ENCODE assay signal across 2 cellular contexts in the genomic region with DNA sequence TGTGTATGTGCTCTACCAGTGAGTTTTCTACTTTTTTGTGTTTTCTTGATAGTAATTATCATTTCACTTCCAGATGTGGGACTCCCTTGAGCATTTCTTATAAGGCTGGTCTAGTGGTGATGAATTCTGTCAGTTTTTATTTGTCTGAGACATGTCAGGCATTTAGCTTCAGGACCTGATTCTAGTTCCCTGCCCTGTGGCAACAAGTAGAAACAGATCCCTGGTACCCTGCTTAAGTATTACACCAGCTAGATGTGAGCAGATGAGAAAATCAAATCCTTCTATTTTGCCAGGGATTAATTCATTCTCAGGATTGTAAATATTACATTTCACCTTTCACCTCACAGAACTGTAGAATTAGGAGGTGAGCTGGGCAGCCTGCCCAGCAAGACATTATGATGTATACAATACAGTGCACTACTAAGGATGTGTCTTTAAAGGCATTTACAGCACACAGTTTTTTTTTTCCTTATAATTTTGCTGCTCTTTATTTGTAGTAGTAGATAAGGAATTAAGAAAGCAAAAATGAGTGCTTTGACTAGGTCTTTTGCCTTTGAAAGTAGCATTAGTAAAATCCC.
TF ChIP-seq lines count a peak whose summit lies in the region.

No MANE protein-coding gene starts in this region.

TF ChIP-seq in SK-N-SH, 30 proteins besides CTCF, POLR2A, EP300 and RAD21:
- TF ChIP-seq TCF12 (IDR thresholded peaks at IDR 0.05) (peak; percentile 34; the same call in 1 of the 2 replicates), NFIC (IDR thresholded peaks at IDR 0.05; ENCODE audit: borderline replicate concordance) (no peak)
- TF ChIP-seq, protein P1, sequence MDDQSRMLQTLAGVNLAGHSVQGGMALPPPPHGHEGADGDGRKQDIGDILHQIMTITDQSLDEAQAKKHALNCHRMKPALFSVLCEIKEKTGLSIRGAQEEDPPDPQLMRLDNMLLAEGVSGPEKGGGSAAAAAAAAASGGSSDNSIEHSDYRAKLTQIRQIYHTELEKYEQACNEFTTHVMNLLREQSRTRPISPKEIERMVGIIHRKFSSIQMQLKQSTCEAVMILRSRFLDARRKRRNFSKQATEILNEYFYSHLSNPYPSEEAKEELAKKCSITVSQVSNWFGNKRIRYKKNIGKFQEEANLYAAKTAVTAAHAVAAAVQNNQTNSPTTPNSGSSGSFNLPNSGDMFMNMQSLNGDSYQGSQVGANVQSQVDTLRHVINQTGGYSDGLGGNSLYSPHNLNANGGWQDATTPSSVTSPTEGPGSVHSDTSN (IDR thresholded peaks at IDR 0.05), result peak; percentile 27; the same call in 1 of the 2 replicates

TF ChIP-seq in WTC11, 78 proteins besides CTCF, POLR2A, EP300 and RAD21:
- TF ChIP-seq, protein P2, sequence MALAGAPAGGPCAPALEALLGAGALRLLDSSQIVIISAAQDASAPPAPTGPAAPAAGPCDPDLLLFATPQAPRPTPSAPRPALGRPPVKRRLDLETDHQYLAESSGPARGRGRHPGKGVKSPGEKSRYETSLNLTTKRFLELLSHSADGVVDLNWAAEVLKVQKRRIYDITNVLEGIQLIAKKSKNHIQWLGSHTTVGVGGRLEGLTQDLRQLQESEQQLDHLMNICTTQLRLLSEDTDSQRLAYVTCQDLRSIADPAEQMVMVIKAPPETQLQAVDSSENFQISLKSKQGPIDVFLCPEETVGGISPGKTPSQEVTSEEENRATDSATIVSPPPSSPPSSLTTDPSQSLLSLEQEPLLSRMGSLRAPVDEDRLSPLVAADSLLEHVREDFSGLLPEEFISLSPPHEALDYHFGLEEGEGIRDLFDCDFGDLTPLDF (CRISPR knock-in tag; IDR thresholded peaks at IDR 0.05), result no peak
- TF ChIP-seq ZNF396 (CRISPR knock-in tag; IDR thresholded peaks at IDR 0.05; ENCODE audit: borderline replicate concordance) (no peak), NFATC4 (CRISPR knock-in tag; IDR thresholded peaks at IDR 0.05) (no peak), ZBTB21 (CRISPR knock-in tag; IDR thresholded peaks at IDR 0.05; ENCODE audit: borderline replicate concordance) (no peak), PRRX2 (CRISPR knock-in tag; IDR thresholded peaks at IDR 0.05) (no peak)
- TF ChIP-seq, protein P3, sequence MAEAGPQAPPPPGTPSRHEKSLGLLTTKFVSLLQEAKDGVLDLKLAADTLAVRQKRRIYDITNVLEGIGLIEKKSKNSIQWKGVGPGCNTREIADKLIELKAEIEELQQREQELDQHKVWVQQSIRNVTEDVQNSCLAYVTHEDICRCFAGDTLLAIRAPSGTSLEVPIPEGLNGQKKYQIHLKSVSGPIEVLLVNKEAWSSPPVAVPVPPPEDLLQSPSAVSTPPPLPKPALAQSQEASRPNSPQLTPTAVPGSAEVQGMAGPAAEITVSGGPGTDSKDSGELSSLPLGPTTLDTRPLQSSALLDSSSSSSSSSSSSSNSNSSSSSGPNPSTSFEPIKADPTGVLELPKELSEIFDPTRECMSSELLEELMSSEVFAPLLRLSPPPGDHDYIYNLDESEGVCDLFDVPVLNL (CRISPR knock-in tag; IDR thresholded peaks at IDR 0.05; ENCODE audit: borderline replicate concordance, low read depth), result no peak
